In the genomic region with DNA sequence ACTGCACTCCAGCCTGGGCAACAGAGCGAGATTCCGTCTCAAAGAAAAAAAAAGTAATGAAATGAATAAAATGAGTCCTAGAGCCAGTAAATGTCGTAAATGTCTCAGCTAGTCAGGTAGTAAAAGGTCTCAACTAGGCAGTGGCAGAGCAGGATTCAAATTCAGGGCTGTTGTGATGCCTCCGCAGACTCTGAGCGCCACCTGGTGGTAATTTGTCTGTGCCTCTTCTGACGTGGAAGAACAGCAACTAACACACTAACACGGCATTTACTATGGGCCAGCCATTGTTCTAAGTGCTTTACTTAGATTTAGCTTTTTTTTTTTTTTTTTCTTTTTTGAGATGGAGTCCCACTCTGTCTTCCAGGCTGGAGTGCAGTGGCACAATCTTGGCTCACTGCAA, we compare ENCODE assay signal across 8 cellular contexts. TPM values are rescaled to one million over a fixed set of nuclear protein-coding genes. Genes with fewer than 3 reads are reported as not detected.
A peak's percentile ranks its signal among the peaks of the same experiment; 100 is the strongest.
DNase-seq lines count a peak whose midpoint lies in the region; ATAC-seq and TF ChIP-seq lines count a peak whose summit lies in the region.

No MANE protein-coding gene starts in this region.

- WGBS in testis, 2 donors, result 33 to 36% methylated on average over 7 of the region's 7 CpGs

- no peaks in the 10 kb centered on the region for H3K9me3 Mint-ChIP-seq in Caco-2 (ENCODE audit: unreplicated experiment)

- no peak overlapping the region for H3K4me3 Mint-ChIP-seq in Caco-2 (ENCODE audit: unreplicated experiment)

- POLR2A ChIA-PET in Caco-2 (lab: Charles Lee) (interaction anchor here (0.7 to 0.8 kb wide), 2 partner anchors 257 to 367 kb away, joined by 3 to 5 read pairs; no protein-coding TSS in a partner anchor), RWPE1 (lab: Yijun Ruan, JAX; ENCODE audit: low non-redundant PET) (interaction anchor here (0.6 kb wide), 2 partner anchors 117 to 392 kb away, joined by 4 read pairs; no protein-coding TSS in a partner anchor)

- no peaks in the 10 kb centered on the region for H3K36me3 ChIP-seq in Caco-2 (ENCODE audit: control insufficient read depth, insufficient read depth, low read length)
- no peaks in the 10 kb centered on the region for H3K36me3 ChIP-seq in testis (ENCODE audit: low read depth, missing control alignments)

- no peaks in the 10 kb centered on the region for H3K4me1 Mint-ChIP-seq in Caco-2 (ENCODE audit: low read depth, unreplicated experiment)

- ATAC-seq in GM21447 (IDR thresholded peaks at IDR 0.05; ENCODE audit: unreplicated experiment), result no peak

- no peaks in the 10 kb centered on the region for H3K36me3 Mint-ChIP-seq in Caco-2 (ENCODE audit: insufficient read depth, unreplicated experiment)

- H3K27me3 Mint-ChIP-seq in Caco-2 (ENCODE audit: insufficient read depth, unreplicated experiment), result no peaks in the 10 kb centered on the region

- TF ChIP-seq RAD21 in Ishikawa (IDR thresholded peaks at IDR 0.05; ENCODE audit: low read depth), result peak; percentile 93

- CTCF ChIA-PET in Caco-2 (lab: Charles Lee), result interaction anchor here (0.6 to 1.1 kb wide), 5 partner anchors 81 to 509 kb away, joined by 3 to 5 read pairs (median 3); a partner anchor contains a TSS
- CTCF ChIA-PET in RWPE1 (lab: Yijun Ruan, JAX), result interaction anchor here (0.6 to 1.9 kb wide), 17 partner anchors 17 to 623 kb away, joined by 3 to 11 read pairs (median 4); no protein-coding TSS in a partner anchor

- no peak for TF ChIP-seq POLR2A in testis (IDR thresholded peaks at IDR 0.05)

- no peaks in the 10 kb centered on the region for H3K27me3 ChIP-seq in Caco-2 (replicated peaks; ENCODE audit: control insufficient read depth, insufficient read depth, low read length)
- no peaks in the 10 kb centered on the region for H3K27me3 ChIP-seq in testis

- no peaks in the 10 kb centered on the region for H3K9me3 ChIP-seq in Caco-2
- H3K9me3 ChIP-seq in testis, result no peaks in the 10 kb centered on the region

- DNase-seq in Caco-2 (peak; percentile 82), RWPE1 (ENCODE audit: low spot score) (peak; percentile 51), activated T-helper 1 cell treated with Interleukin-2 at 50 U/mL for 16 hours (ENCODE audit: low read depth) (peak; percentile 71), fibroblast of villous mesenchyme (ENCODE audit: low read depth) (peak; percentile 89), nucleus accumbens (lab: John Stamatoyannopoulos, UW) (peak in 46 of 56 donors; percentile 0 to 85 (median 18)), testis (peak; percentile 94)

- no TSS peak for BruUV-seq in Caco-2 (replicated peaks; lab: Mats Ljungman, UMichigan)

- H3K27ac Mint-ChIP-seq in Caco-2 (ENCODE audit: unreplicated experiment), result no peak overlapping the region

- TF ChIP-seq CTCF in Caco-2 (IDR thresholded peaks at IDR 0.05; ENCODE audit: insufficient read depth in 1 of 2, low read depth in 1 of 2, low read length in 1 of 2, severe bottlenecking in 1 of 2, unreplicated experiment in 1 of 2), result peak; percentile 75 to 77
- TF ChIP-seq CTCF in RWPE1 (conservative IDR thresholded peaks at IDR 0.05; ENCODE audit: low read depth), result peak; percentile 90
- TF ChIP-seq CTCF in fibroblast of villous mesenchyme (IDR thresholded peaks at IDR 0.05; ENCODE audit: insufficient read depth, low read depth, low read length), result peak; percentile 83
- peak; percentile 59 to 83 (median 63) for TF ChIP-seq CTCF in testis (IDR thresholded peaks at IDR 0.05)

- no peak for TF ChIP-seq EP300 in Ishikawa (IDR thresholded peaks at IDR 0.05; ENCODE audit: borderline replicate concordance)

- intact Hi-C loops in Caco-2 (cut with micrococcal nuclease; ENCODE audit: unreplicated experiment), result loop anchor here (1.0 to 2.0 kb wide), 2 partner anchors 170 to 482 kb away; no protein-coding TSS in a partner anchor
- intact Hi-C loops in testis (cut with DNase I; ENCODE audit: low total_unique reads), result loop anchor here (10.0 kb wide), 1 partner anchor 480 kb away; no protein-coding TSS in a partner anchor

- H3K4me3 ChIP-seq in Caco-2 (ENCODE audit: low read depth, low read length), result no peak overlapping the region
- H3K4me3 ChIP-seq in fibroblast of villous mesenchyme (ENCODE audit: low read depth, low read length), result no peak overlapping the region
- H3K4me3 ChIP-seq in testis, result no peak overlapping the region

- no peak overlapping the region for H3K27ac ChIP-seq in RWPE1
- no peak overlapping the region for H3K27ac ChIP-seq in testis

- H3K4me1 ChIP-seq in Caco-2 (no peaks in the 10 kb centered on the region), testis (no peaks in the 10 kb centered on the region)

TF ChIP-seq in Ishikawa, 13 proteins besides CTCF, POLR2A, EP300 and RAD21:
- no peak for TF ChIP-seq TEAD4 (IDR thresholded peaks at IDR 0.05)
- no peak for TF ChIP-seq YY1 (IDR thresholded peaks at IDR 0.05; ENCODE audit: low read depth)
- TF ChIP-seq ZBTB7A (IDR thresholded peaks at IDR 0.05; ENCODE audit: low read depth), result no peak
- no peak for TF ChIP-seq EGR1 (IDR thresholded peaks at IDR 0.05)
- TF ChIP-seq, protein P1, sequence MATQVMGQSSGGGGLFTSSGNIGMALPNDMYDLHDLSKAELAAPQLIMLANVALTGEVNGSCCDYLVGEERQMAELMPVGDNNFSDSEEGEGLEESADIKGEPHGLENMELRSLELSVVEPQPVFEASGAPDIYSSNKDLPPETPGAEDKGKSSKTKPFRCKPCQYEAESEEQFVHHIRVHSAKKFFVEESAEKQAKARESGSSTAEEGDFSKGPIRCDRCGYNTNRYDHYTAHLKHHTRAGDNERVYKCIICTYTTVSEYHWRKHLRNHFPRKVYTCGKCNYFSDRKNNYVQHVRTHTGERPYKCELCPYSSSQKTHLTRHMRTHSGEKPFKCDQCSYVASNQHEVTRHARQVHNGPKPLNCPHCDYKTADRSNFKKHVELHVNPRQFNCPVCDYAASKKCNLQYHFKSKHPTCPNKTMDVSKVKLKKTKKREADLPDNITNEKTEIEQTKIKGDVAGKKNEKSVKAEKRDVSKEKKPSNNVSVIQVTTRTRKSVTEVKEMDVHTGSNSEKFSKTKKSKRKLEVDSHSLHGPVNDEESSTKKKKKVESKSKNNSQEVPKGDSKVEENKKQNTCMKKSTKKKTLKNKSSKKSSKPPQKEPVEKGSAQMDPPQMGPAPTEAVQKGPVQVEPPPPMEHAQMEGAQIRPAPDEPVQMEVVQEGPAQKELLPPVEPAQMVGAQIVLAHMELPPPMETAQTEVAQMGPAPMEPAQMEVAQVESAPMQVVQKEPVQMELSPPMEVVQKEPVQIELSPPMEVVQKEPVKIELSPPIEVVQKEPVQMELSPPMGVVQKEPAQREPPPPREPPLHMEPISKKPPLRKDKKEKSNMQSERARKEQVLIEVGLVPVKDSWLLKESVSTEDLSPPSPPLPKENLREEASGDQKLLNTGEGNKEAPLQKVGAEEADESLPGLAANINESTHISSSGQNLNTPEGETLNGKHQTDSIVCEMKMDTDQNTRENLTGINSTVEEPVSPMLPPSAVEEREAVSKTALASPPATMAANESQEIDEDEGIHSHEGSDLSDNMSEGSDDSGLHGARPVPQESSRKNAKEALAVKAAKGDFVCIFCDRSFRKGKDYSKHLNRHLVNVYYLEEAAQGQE (IDR thresholded peaks at IDR 0.05; ENCODE audit: low read depth), result no peak
- TF ChIP-seq FOXM1 (IDR thresholded peaks at IDR 0.05; ENCODE audit: borderline replicate concordance, low read depth), result no peak
- no peak for TF ChIP-seq TCF12 (IDR thresholded peaks at IDR 0.05; ENCODE audit: low read depth)
- TF ChIP-seq CEBPB (IDR thresholded peaks at IDR 0.05), result no peak
- no peak for TF ChIP-seq NFIC (IDR thresholded peaks at IDR 0.05)
- TF ChIP-seq, protein P2, sequence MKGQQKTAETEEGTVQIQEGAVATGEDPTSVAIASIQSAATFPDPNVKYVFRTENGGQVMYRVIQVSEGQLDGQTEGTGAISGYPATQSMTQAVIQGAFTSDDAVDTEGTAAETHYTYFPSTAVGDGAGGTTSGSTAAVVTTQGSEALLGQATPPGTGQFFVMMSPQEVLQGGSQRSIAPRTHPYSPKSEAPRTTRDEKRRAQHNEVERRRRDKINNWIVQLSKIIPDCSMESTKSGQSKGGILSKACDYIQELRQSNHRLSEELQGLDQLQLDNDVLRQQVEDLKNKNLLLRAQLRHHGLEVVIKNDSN (IDR thresholded peaks at IDR 0.05), result no peak
- no peak for TF ChIP-seq TAF1 (IDR thresholded peaks at IDR 0.05; ENCODE audit: low read depth)
- no peak for TF ChIP-seq CREB1 (IDR thresholded peaks at IDR 0.05; ENCODE audit: low read depth)
- TF ChIP-seq, protein P3, sequence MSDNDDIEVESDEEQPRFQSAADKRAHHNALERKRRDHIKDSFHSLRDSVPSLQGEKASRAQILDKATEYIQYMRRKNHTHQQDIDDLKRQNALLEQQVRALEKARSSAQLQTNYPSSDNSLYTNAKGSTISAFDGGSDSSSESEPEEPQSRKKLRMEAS (IDR thresholded peaks at IDR 0.05), result no peak

RNA-seq across cellular contexts. Expression of a gene that starts 30.2 kb away (rescaled TPM):
- not detected in 2 replicates for total RNA-seq in Caco-2 (2022)
- not detected in 2 replicates for total RNA-seq in fibroblast of villous mesenchyme
- 1 to 10 TPM; 1.7 to 2.5 TPM for total RNA-seq in testis
- 4.1 TPM for polyA plus RNA-seq in testis (ENCODE audit: insufficient read depth, low read depth, low replicate concordance)

RNA-seq across cellular contexts. Expression of a gene that starts 48.6 kb away (rescaled TPM):
- total RNA-seq in Caco-2 (2022) (56.0 and 63.0 TPM in 2 replicates), fibroblast of villous mesenchyme (1.6 and 1.7 TPM in 2 replicates), testis (1 to 10 TPM; 1.4 to 2.0 TPM)
- polyA plus RNA-seq in testis (ENCODE audit: insufficient read depth, low read depth, low replicate concordance), result 1.6 TPM

RNA-seq across cellular contexts. Expression of a gene that starts 56.2 kb away (rescaled TPM):
- total RNA-seq in Caco-2 (2022) (not detected in 2 replicates), fibroblast of villous mesenchyme (not detected in 2 replicates), testis (under 1 TPM; 0.31 to 0.39 TPM)
- 0.18 TPM for polyA plus RNA-seq in testis (ENCODE audit: insufficient read depth, low read depth, low replicate concordance)

Comparison
In these comparisons a context has a peak if more than half of its experiments do, and no peak if none do; other contexts are left out.
1. DNase-seq: peak in every context shown above with its lines; median percentile 94 in testis; 89 in fibroblast of villous mesenchyme; 82 in Caco-2; 71 in activated T-helper 1 cell treated with Interleukin-2 at 50 U/mL for 16 hours; 51 in RWPE1; 18 in nucleus accumbens.
2. RNA of a gene that starts 48.6 kb away (total RNA-seq): 56.0 to 63.0 TPM in Caco-2; 1.4 to 2.0 TPM in testis and 1.6 to 1.7 TPM in fibroblast of villous mesenchyme; every median in the first group is over 10 times any median in the second.
3. Peak in every context shown above with its lines, with median percentiles within 50 percentile points of each other: CTCF ChIP-seq.